Comparison of ENCODE assay signal across 8 cellular contexts in genomic region chr15:43441316-43441715, GRCh38. TPM values are rescaled to one million over a fixed set of nuclear protein-coding genes. Genes with fewer than 3 reads are reported as not detected.
DNase-seq lines count a peak whose midpoint lies in the region; ATAC-seq and TF ChIP-seq lines count a peak whose summit lies in the region.

No MANE protein-coding gene starts in this region.

- H3K9ac ChIP-seq in HUES64 (ENCODE audit: low read depth, low read length), result peak overlapping the region; percentile 60

- H3K27ac ChIP-seq in HUES64 (ENCODE audit: low read depth, low read length) (peak overlapping the region; percentile 83), mesodermal cell (ENCODE audit: low read depth, low read length, severe bottlenecking) (peak overlapping the region; percentile 85), lower lobe of right lung (no peak overlapping the region)

- DNase-seq in EL (peak; percentile 21), astrocyte of the cerebellum (ENCODE audit: low read depth) (peak; percentile 13), HK-2 (ENCODE audit: unreplicated experiment) (no peak), lower lobe of right lung (no peak)

- intact Hi-C loops in lower lobe of right lung (cut with DNase I), result no loop called here

- TF ChIP-seq CTCF in astrocyte of the cerebellum (IDR thresholded peaks at IDR 0.05; ENCODE audit: low read depth, low read length, missing control alignments), result no peak
- no peak for TF ChIP-seq CTCF in lower lobe of right lung (IDR thresholded peaks at IDR 0.05)

- ATAC-seq in GM18517 (IDR thresholded peaks at IDR 0.05; ENCODE audit: unreplicated experiment) (no peak), lower lobe of right lung (no peak), HG02885 (IDR thresholded peaks at IDR 0.05; ENCODE audit: poor library complexity, unreplicated experiment) (no peak)

- H3K36me3 ChIP-seq in HUES64 (ENCODE audit: insufficient read depth, low read length), result peaks cover 84% of the 10 kb centered on the region
- peaks cover 70% of the 10 kb centered on the region for H3K36me3 ChIP-seq in mesodermal cell (ENCODE audit: control insufficient read depth, insufficient read depth, low read length)
- H3K36me3 ChIP-seq in lower lobe of right lung, result peaks cover 48% of the 10 kb centered on the region

- in situ Hi-C loops in astrocyte of the cerebellum (cut with HindIII; ENCODE audit: low sequenced_read_pairs), result no loop called here

- H3K27me3 ChIP-seq in HUES64 (ENCODE audit: insufficient read depth, low read length) (no peaks in the 10 kb centered on the region), lower lobe of right lung (ENCODE audit: low read depth) (no peaks in the 10 kb centered on the region)

- H3K4me1 ChIP-seq in HUES64 (ENCODE audit: insufficient read depth, low read length) (peaks cover 10% of the 10 kb centered on the region), mesodermal cell (ENCODE audit: control insufficient read depth, insufficient read depth, low read length, poor library complexity, severe bottlenecking) (peaks cover 3% of the 10 kb centered on the region), lower lobe of right lung (peaks cover 7% of the 10 kb centered on the region)

- no peak overlapping the region for H3K4me3 ChIP-seq in HUES64 (ENCODE audit: low read length)
- no peak overlapping the region for H3K4me3 ChIP-seq in astrocyte of the cerebellum (ENCODE audit: low read depth, low read length)
- no peak overlapping the region for H3K4me3 ChIP-seq in mesodermal cell (ENCODE audit: extremely low read depth, insufficient read depth, low read length, poor library complexity, severe bottlenecking)
- H3K4me3 ChIP-seq in lower lobe of right lung, result no peak overlapping the region

- H3K9me3 ChIP-seq in HUES64 (ENCODE audit: insufficient read depth, low read depth, low read length) (no peaks in the 10 kb centered on the region), mesodermal cell (ENCODE audit: control insufficient read depth, low read length) (no peaks in the 10 kb centered on the region), lower lobe of right lung (no peaks in the 10 kb centered on the region)

RNA-seq across cellular contexts. Expression of gene TP53BP1, which starts 51.6 kb away (rescaled TPM):
- polyA plus RNA-seq in HUES64 (2013, experiment 1 of 2), result 49.3 TPM
- 41.8 TPM for polyA plus RNA-seq in HUES64 (2013, experiment 2 of 2)
- polyA plus RNA-seq in mesodermal cell (2013, experiment 1 of 2), result 55.7 TPM
- polyA plus RNA-seq in mesodermal cell (2013, experiment 2 of 2), result 48.7 TPM
- total RNA-seq in lower lobe of right lung, result 41.0 TPM

Comparison
In these comparisons a context has a peak if more than half of its experiments do, and no peak if none do; other contexts are left out.
1. DNase-seq: peak in EL (single experiment) and astrocyte of the cerebellum (single experiment); none in HK-2 (single experiment) and lower lobe of right lung (single experiment).